In genomic region chr13:96925869-96926628, GRCh38 we compare ENCODE assay signal across 21 cellular contexts.
"Had no signal": no experiment of that assay in that cellular context is flagged by ENCODE, and none has a peak within 500 bp of the region (broad histone marks: within the 10 kb centered on the region; RNA-seq: fewer than 3 reads in every experiment).

No MANE protein-coding gene starts in this region.

- H3K9me3 ChIP-seq: ovary had no signal

- DNase-seq: activated CD4-positive, alpha-beta T cell treated with anti-CD3 and anti-CD28 coated beads, Interleukin-2, amount 50 U/mL, for 1 hour; activated naive CD4-positive, alpha-beta T cell treated with anti-CD3 and anti-CD28 coated beads for 36 hours; activated naive CD8-positive, alpha-beta T cell treated with anti-CD3 and anti-CD28 coated beads, Interleukin-2, amount 50 U/mL, for 24 hours; activated T-cell treated with anti-CD3 and anti-CD28 coated beads for 4 hours; aorta; cerebellar nuclear complex; effector memory CD8-positive, alpha-beta T cell; foreskin melanocyte; immature natural killer cell; naive B cell; ovary; retina; stimulated activated CD4-positive, alpha-beta T cell treated with anti-CD3 and anti-CD28 coated beads, Interleukin-15, amount 100 ng/mL, for 24 hours; stimulated activated CD4-positive, alpha-beta T cell treated with anti-CD3 and anti-CD28 coated beads, Interleukin-4, amount 100 ng/mL, for 1 hour; stimulated activated naive CD4-positive, alpha-beta T cell; T-helper 9 cell; tibial artery had no signal

- H3K27ac Mint-ChIP-seq: activated naive CD4-positive, alpha-beta T cell treated with anti-CD3 and anti-CD28 coated beads for 36 hours; activated naive CD8-positive, alpha-beta T cell treated with anti-CD3 and anti-CD28 coated beads, Interleukin-2, amount 50 U/mL, for 24 hours; activated T-helper 17 cell treated with anti-CD3 and anti-CD28 coated beads, Interleukin-2, amount 50 U/mL, for 72 hours; dendritic cell treated with granulocyte-macrophage colony-stimulating factor and Interleukin-4, amounts not matched to agents 40 ng/mL and 50 ng/mL, for 4 days; effector memory CD8-positive, alpha-beta T cell; immature natural killer cell; naive B cell had no signal

- H3K4me1 Mint-ChIP-seq: activated naive CD8-positive, alpha-beta T cell treated with anti-CD3 and anti-CD28 coated beads, Interleukin-2, amount 50 U/mL, for 24 hours; activated T-helper 17 cell treated with anti-CD3 and anti-CD28 coated beads, Interleukin-2, amount 50 U/mL, for 72 hours; immature natural killer cell; naive B cell had no signal

- H3K36me3 Mint-ChIP-seq: naive B cell had no signal

- H3K27ac ChIP-seq: breast epithelium, ovary, tibial artery had no signal

- H3K4me1 ChIP-seq: breast epithelium, tibial artery had no signal

- H3K36me3 ChIP-seq: ovary, tibial artery had no signal

- H3K4me3 ChIP-seq: breast epithelium, ovary, tibial artery had no signal

- H3K27me3 ChIP-seq: breast epithelium, ovary, tibial artery had no signal

- H3K27me3 Mint-ChIP-seq: activated naive CD8-positive, alpha-beta T cell treated with anti-CD3 and anti-CD28 coated beads, Interleukin-2, amount 50 U/mL, for 24 hours; dendritic cell treated with granulocyte-macrophage colony-stimulating factor and Interleukin-4, amounts not matched to agents 40 ng/mL and 50 ng/mL, for 4 days; effector memory CD8-positive, alpha-beta T cell; naive B cell had no signal

- H3K4me3 Mint-ChIP-seq: activated naive CD4-positive, alpha-beta T cell treated with anti-CD3 and anti-CD28 coated beads for 36 hours; activated naive CD8-positive, alpha-beta T cell treated with anti-CD3 and anti-CD28 coated beads, Interleukin-2, amount 50 U/mL, for 24 hours; activated T-helper 17 cell treated with anti-CD3 and anti-CD28 coated beads, Interleukin-2, amount 50 U/mL, for 72 hours; dendritic cell treated with granulocyte-macrophage colony-stimulating factor and Interleukin-4, amounts not matched to agents 40 ng/mL and 50 ng/mL, for 4 days; effector memory CD8-positive, alpha-beta T cell; immature natural killer cell; naive B cell had no signal

- ATAC-seq: activated CD4-positive, CD25-positive, alpha-beta regulatory T cell treated with anti-CD3 and anti-CD28 coated beads, Interleukin-2, amount 50 U/mL, for 24 hours; activated naive CD8-positive, alpha-beta T cell treated with anti-CD3 and anti-CD28 coated beads, Interleukin-2, amount 50 U/mL, for 24 hours; activated T-helper 17 cell treated with anti-CD3 and anti-CD28 coated beads, Interleukin-2, amount 50 U/mL, for 72 hours; effector memory CD8-positive, alpha-beta T cell had no signal
